ENCODE assay signal across 1 cellular context in the genomic region with DNA sequence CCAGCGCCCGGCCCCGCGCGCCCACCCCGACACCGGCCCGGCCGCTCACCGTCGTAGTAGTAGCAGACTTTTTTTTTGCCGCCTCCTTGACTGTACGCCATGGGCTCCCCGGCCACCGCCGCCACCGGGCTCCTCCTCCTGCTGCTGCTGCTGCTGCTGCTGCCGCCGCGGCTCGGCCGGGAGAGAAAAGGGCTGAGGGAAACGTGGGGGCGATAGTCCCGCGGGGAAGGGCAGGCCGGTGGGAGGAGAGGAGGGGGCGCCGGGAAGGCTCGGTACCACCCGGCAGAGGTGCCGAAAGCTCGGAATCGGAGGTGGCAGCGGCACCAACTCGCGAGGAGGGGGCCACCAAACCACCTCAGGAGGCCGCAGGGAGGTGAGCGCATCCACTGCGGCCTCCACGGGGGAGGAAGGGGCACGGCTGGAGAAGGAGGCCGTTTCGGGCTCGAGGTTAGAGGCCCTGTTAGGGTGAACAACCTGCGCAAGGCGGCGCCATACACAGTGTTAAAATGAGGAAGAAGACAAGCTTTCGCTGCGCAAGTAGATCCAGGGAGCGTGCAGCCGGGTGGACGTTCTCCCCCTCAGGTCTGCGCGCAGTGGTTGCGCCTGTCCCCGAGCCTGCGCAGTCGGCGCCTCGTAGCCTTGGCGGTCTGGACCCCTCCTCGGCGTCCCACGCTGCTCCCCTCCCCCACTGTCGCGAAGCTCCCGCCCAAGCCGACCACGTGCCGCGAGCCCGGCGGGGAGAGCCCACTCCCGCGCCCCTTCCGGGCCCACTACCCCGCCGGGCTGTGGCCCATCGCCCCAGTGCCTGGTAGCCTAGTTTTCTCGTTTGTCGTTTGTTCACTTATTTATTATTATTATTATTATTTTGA.
A peak's percentile ranks its signal among the peaks of the same experiment; 100 is the strongest.
TF ChIP-seq lines count a peak whose summit lies in the region.

A gene (minus strand): TSS at position 341 of the 869 bp plus-strand sequence. CDS start 240 bp downstream, at position 101.

TF ChIP-seq in HCT116, 20 proteins besides CTCF, POLR2A, EP300 and RAD21 (continued from another document):
- TF ChIP-seq, protein P1, sequence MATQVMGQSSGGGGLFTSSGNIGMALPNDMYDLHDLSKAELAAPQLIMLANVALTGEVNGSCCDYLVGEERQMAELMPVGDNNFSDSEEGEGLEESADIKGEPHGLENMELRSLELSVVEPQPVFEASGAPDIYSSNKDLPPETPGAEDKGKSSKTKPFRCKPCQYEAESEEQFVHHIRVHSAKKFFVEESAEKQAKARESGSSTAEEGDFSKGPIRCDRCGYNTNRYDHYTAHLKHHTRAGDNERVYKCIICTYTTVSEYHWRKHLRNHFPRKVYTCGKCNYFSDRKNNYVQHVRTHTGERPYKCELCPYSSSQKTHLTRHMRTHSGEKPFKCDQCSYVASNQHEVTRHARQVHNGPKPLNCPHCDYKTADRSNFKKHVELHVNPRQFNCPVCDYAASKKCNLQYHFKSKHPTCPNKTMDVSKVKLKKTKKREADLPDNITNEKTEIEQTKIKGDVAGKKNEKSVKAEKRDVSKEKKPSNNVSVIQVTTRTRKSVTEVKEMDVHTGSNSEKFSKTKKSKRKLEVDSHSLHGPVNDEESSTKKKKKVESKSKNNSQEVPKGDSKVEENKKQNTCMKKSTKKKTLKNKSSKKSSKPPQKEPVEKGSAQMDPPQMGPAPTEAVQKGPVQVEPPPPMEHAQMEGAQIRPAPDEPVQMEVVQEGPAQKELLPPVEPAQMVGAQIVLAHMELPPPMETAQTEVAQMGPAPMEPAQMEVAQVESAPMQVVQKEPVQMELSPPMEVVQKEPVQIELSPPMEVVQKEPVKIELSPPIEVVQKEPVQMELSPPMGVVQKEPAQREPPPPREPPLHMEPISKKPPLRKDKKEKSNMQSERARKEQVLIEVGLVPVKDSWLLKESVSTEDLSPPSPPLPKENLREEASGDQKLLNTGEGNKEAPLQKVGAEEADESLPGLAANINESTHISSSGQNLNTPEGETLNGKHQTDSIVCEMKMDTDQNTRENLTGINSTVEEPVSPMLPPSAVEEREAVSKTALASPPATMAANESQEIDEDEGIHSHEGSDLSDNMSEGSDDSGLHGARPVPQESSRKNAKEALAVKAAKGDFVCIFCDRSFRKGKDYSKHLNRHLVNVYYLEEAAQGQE (IDR thresholded peaks at IDR 0.05; ENCODE audit: low read depth), result no peak
- TF ChIP-seq SP1 (IDR thresholded peaks at IDR 0.05; ENCODE audit: low read depth) (peak; percentile 92), ELF1 (IDR thresholded peaks at IDR 0.05; ENCODE audit: borderline replicate concordance, low read depth) (no peak), FOSL1 (IDR thresholded peaks at IDR 0.05; ENCODE audit: low read depth) (no peak), TCF7L2 (IDR thresholded peaks at IDR 0.05; ENCODE audit: borderline replicate concordance, extremely low read depth, insufficient read depth, insufficient read length) (peak; percentile 54), ZFX (IDR thresholded peaks at IDR 0.05) (peak; percentile 73; the same call in 1 of the 2 replicates), EZH2 (IDR thresholded peaks at IDR 0.05) (no peak), JUND (IDR thresholded peaks at IDR 0.05) (peak; percentile 83), CEBPB (IDR thresholded peaks at IDR 0.05; ENCODE audit: low read depth) (no peak), SIN3A (IDR thresholded peaks at IDR 0.05; ENCODE audit: low read depth) (peak; percentile 59), ZNF274 (IDR thresholded peaks at IDR 0.05; ENCODE audit: low read depth, low read length) (no peak), EZH2phosphoT487 (IDR thresholded peaks at IDR 0.05; ENCODE audit: borderline replicate concordance) (no peak)
- TF ChIP-seq, protein P2, sequence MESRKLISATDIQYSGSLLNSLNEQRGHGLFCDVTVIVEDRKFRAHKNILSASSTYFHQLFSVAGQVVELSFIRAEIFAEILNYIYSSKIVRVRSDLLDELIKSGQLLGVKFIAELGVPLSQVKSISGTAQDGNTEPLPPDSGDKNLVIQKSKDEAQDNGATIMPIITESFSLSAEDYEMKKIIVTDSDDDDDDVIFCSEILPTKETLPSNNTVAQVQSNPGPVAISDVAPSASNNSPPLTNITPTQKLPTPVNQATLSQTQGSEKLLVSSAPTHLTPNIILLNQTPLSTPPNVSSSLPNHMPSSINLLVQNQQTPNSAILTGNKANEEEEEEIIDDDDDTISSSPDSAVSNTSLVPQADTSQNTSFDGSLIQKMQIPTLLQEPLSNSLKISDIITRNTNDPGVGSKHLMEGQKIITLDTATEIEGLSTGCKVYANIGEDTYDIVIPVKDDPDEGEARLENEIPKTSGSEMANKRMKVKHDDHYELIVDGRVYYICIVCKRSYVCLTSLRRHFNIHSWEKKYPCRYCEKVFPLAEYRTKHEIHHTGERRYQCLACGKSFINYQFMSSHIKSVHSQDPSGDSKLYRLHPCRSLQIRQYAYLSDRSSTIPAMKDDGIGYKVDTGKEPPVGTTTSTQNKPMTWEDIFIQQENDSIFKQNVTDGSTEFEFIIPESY (IDR thresholded peaks at IDR 0.05; ENCODE audit: extremely low read depth, insufficient replicate concordance, low read length), result peak; percentile 35
